11 cellular contexts compared by ENCODE assay signal in the genomic region with DNA sequence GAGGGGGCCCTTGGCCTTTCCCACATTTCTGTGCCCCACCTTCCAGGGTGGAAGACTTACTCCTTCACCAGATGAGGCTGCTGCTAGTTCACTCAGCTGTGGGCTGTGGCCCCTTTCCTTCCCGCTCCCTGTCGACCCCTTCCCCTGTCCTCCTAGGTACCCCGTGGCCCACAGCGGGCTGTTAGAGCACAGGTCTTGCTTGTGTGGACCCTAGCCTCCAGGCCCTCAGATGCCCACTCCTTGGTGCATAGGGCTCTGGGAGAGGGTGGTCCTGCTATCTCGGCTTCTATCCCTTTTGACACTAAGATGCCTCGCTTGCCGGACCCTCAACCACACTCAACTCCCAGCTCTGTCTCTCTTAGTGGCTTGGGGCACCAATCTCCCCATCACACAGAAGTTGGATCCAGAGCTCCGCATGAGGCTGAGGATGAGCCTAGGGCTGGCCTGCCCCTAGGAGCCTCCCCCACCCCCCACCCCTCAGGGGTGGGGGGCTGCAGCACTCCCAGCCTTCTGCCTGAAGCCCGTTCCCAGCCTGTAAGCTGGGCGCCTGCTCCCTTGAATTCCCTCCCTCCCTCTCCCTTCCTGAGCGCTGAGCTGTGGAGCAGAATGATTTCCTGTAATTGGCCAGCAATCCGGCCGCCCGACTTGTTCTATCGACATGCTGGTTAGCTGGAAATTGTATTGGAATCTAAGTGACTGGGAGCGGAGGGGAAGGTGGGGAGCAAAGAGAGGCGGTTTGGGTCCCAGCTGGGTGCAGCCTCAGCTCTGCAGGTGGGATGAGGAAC. TPM values are rescaled to one million over a fixed set of nuclear protein-coding genes. Genes with fewer than 3 reads are reported as not detected.
DNase-seq lines count a peak whose midpoint lies in the region; ATAC-seq and TF ChIP-seq lines count a peak whose summit lies in the region.
"Had no signal": no experiment of that assay in that cellular context is flagged by ENCODE, and none has a peak within 500 bp of the region (broad histone marks: within the 10 kb centered on the region; RNA-seq: fewer than 3 reads in every experiment).

No MANE protein-coding gene starts in this region.

- TF ChIP-seq EP300 in esophagus muscularis mucosa (IDR thresholded peaks at IDR 0.05), result no peak

- H3K27ac Mint-ChIP-seq in natural killer cell, result peak overlapping the region in 1 of 2 donors; percentile 34

- BruUV-seq in IMR-90 (replicated peaks; lab: Mats Ljungman, UMichigan), result no TSS peak

- TF ChIP-seq CTCF in BE2C (IDR thresholded peaks at IDR 0.05; ENCODE audit: low read depth, low read length), result 0 out of 2 replicates have a peak, but pooled peaks have one; percentile 5
- TF ChIP-seq CTCF in IMR-90 (conservative IDR thresholded peaks at IDR 0.05; ENCODE audit: low read depth, low read length), result no peak
- no peak for TF ChIP-seq CTCF in esophagus muscularis mucosa (IDR thresholded peaks at IDR 0.05)
- TF ChIP-seq CTCF in natural killer cell (IDR thresholded peaks at IDR 0.05), result no peak

- no peaks in the 10 kb centered on the region for H4K20me1 ChIP-seq in IMR-90 (ENCODE audit: insufficient read depth, low read length)

- no peak overlapping the region for H3K56ac ChIP-seq in IMR-90 (ENCODE audit: extremely low read depth, insufficient read depth, low read length)

- no peaks in the 10 kb centered on the region for H3K36me3 ChIP-seq in BE2C
- H3K36me3 ChIP-seq in IMR-90 (ENCODE audit: control insufficient read depth, insufficient read depth, low read length), result peaks cover 6% of the 10 kb centered on the region
- peaks cover 0 to 17% (median 9%) of the 10 kb centered on the region in 4 donors for H3K36me3 ChIP-seq in esophagus muscularis mucosa
- H3K36me3 ChIP-seq: HAP-1, lower lobe of right lung had no signal

- ATAC-seq in IMR-90 (ENCODE audit: low read depth) (no peak), natural killer cell (no peak)
- ATAC-seq in activated CD4-positive, CD25-positive, alpha-beta regulatory T cell treated with anti-CD3 and anti-CD28 coated beads, Interleukin-2, amount 50 U/mL, for 24 hours, result no peak

- H3K9me3 ChIP-seq in BE2C (no peaks in the 10 kb centered on the region), IMR-90 (ENCODE audit: control insufficient read depth, insufficient read depth, low read length) (no peaks in the 10 kb centered on the region), esophagus muscularis mucosa (no peaks in the 10 kb centered on the region)
- H3K9me3 ChIP-seq: HAP-1, lower lobe of right lung had no signal

- peak overlapping the region in 1 of 2 experiments; percentile 34; a peak in 1 of 4 replicates for H4K8ac ChIP-seq in IMR-90 (ENCODE audit: low read depth in 2 of 2, low read length in 2 of 2)

- H2AK9ac ChIP-seq in IMR-90 (replicated peaks; ENCODE audit: low read depth, low read length, poor library complexity), result no peak overlapping the region

- H3K27me3 Mint-ChIP-seq in natural killer cell (ENCODE audit: low read depth in 2 of 2), result peaks cover 24 to 33% of the 10 kb centered on the region in 2 donors

- no peaks in the 10 kb centered on the region for H3K9me3 Mint-ChIP-seq in natural killer cell

- H3K23ac ChIP-seq in IMR-90 (ENCODE audit: low read depth, low read length), result no peak overlapping the region; the same call in 1 of the 2 replicates

- no peak overlapping the region for H3K4ac ChIP-seq in IMR-90 (ENCODE audit: low read depth, low read length)

- H3K14ac ChIP-seq in IMR-90 (replicated peaks; ENCODE audit: low read depth, low read length), result no peak overlapping the region

- H2AK5ac ChIP-seq in IMR-90 (ENCODE audit: low read depth, low read length), result peak overlapping the region; percentile 61; the same call in 1 of the 2 replicates

- no peaks in the 10 kb centered on the region for H3K36me3 Mint-ChIP-seq in natural killer cell

- peak overlapping the region; percentile 18; the same call in 1 of the 2 replicates for H2BK120ac ChIP-seq in IMR-90 (ENCODE audit: low read depth, low read length)

- H3K9ac ChIP-seq in IMR-90 (ENCODE audit: low read depth, low read length), result no peak overlapping the region

- 0 out of 2 replicates have a peak overlapping the region, but pooled peaks have one; percentile 21 for H3K4me2 ChIP-seq in IMR-90 (ENCODE audit: low read depth, low read length)

- peak overlapping the region; percentile 44 for H2AFZ ChIP-seq in IMR-90 (replicated peaks; ENCODE audit: low read length, poor library complexity)

- no peaks in the 10 kb centered on the region for H3K9me1 ChIP-seq in IMR-90 (ENCODE audit: insufficient read depth, low read length)

- intact Hi-C loops in IMR-90 (cut with micrococcal nuclease) (no loop called here), esophagus muscularis mucosa (cut with DNase I) (loop anchor here (2.0 to 5.0 kb wide), 3 partner anchors 77 to 246 kb away; no protein-coding TSS in a partner anchor), natural killer cell (cut with micrococcal nuclease) (loop anchor here (1.0 kb wide), 1 partner anchor 100 kb away; no protein-coding TSS in a partner anchor)

- no peak overlapping the region for H2BK5ac ChIP-seq in IMR-90 (ENCODE audit: low read depth, low read length, poor library complexity, severe bottlenecking)

- peak; percentile 60 for DNase-seq in BE2C
- DNase-seq in IMR-90, result peak; percentile 22
- DNase-seq in esophagus muscularis mucosa (ENCODE audit: extremely low spot score), result no peak
- no peak for DNase-seq in natural killer cell
- no peak for DNase-seq in NCI-H226
- no peak for DNase-seq in HuH-7 (ENCODE audit: low spot score)
- DNase-seq in DMS114 treated with DMSO at 0.1 percent for 48 hours (lab: John Stamatoyannopoulos, UW; ENCODE audit: unreplicated experiment), result no peak
- DNase-seq: GF-D8, lower lobe of right lung had no signal

- H3K4me1 ChIP-seq in BE2C (peaks cover 47% of the 10 kb centered on the region), IMR-90 (ENCODE audit: control insufficient read depth, insufficient read depth, low read length) (peaks cover 26% of the 10 kb centered on the region), esophagus muscularis mucosa (peaks cover 35 to 52% (median 49%) of the 10 kb centered on the region in 4 donors)

- POLR2A ChIA-PET in IMR-90 (lab: Charles Lee; ENCODE audit: unreplicated experiment), result no interaction called here

- no peak overlapping the region; the same call in 1 of the 2 replicates for H3K18ac ChIP-seq in IMR-90 (ENCODE audit: low read depth, low read length)

- no peaks in the 10 kb centered on the region for H3K27me3 ChIP-seq in BE2C
- peaks cover 4% of the 10 kb centered on the region; the same call in 1 of the 2 replicates for H3K27me3 ChIP-seq in IMR-90 (ENCODE audit: control insufficient read depth, insufficient read depth, low read length)
- H3K27me3 ChIP-seq in esophagus muscularis mucosa, result no peaks in the 10 kb centered on the region

- H4K5ac ChIP-seq in IMR-90 (ENCODE audit: low read depth, low read length), result peak overlapping the region; percentile 2; the same call in 1 of the 2 replicates

- H3K27ac ChIP-seq in IMR-90 (ENCODE audit: insufficient read depth, low read length) (no peak overlapping the region), esophagus muscularis mucosa (replicated peaks in 1 of 4) (peak overlapping the region; percentile 82 to 89 (median 87))
- H3K27ac ChIP-seq: lower lobe of right lung had no signal

- CTCF ChIA-PET in IMR-90 (lab: Yijun Ruan, JAX), result interaction anchor here (0.6 to 5.4 kb wide), 5 partner anchors 10 to 105 kb away, joined by 3 to 62 read pairs (median 4); a partner anchor contains a TSS

- TF ChIP-seq POLR2A in IMR-90 (IDR thresholded peaks at IDR 0.05; ENCODE audit: low read depth, low read length), result no peak
- no peak for TF ChIP-seq POLR2A in esophagus muscularis mucosa (IDR thresholded peaks at IDR 0.05; ENCODE audit: low read depth)

- peaks cover 12 to 25% of the 10 kb centered on the region in 2 donors for H3K4me1 Mint-ChIP-seq in natural killer cell

- no peaks in the 10 kb centered on the region for H3K79me1 ChIP-seq in IMR-90 (ENCODE audit: low read depth in 1 of 2, low read length in 2 of 2)

- in situ Hi-C loops in IMR-90 (cut with MboI; ENCODE audit: low sequenced_read_pairs), result no loop called here

- no CpG with 5 or more reads among the region's 17 CpGs for WGBS in IMR-90 (ENCODE audit: extremely low coverage in 2 of 2, insufficient read length in 1 of 2), 2 experiments
- 52% methylated on average over 17 of the region's 17 CpGs for WGBS in esophagus muscularis mucosa

- H3K4me3 ChIP-seq in BE2C (ENCODE audit: low read depth, low read length) (peak overlapping the region; percentile 20; the same call in 1 of the 2 replicates), IMR-90 (ENCODE audit: insufficient read depth, low read depth, low read length) (no peak overlapping the region), esophagus muscularis mucosa (no peak overlapping the region)

- no peak for TF ChIP-seq RAD21 in IMR-90 (IDR thresholded peaks at IDR 0.05; ENCODE audit: low read length)

- H2BK15ac ChIP-seq in IMR-90 (ENCODE audit: low read depth, low read length), result no peak overlapping the region

- dilution Hi-C loops in IMR-90 (cut with HindIII; ENCODE audit: low sequenced_read_pairs, unreplicated experiment), result no loop called here

- no peak overlapping the region for H4K91ac ChIP-seq in IMR-90 (ENCODE audit: insufficient read depth, low read depth, low read length)

- H3K4me3 Mint-ChIP-seq in natural killer cell, result peak overlapping the region; percentile 74

- H2BK20ac ChIP-seq in IMR-90 (ENCODE audit: low read depth, low read length), result no peak overlapping the region

RNA-seq across cellular contexts. Expression of a gene that starts 30.9 kb away (rescaled TPM):
- 42.5 TPM for polyA plus RNA-seq in BE2C (2012; ENCODE audit: insufficient read depth, insufficient read length, low read depth)
- total RNA-seq in IMR-90 (2012; rRNA removed) (42.5 and 47.9 TPM in 2 replicates), esophagus muscularis mucosa (10 to 100 TPM; 50.3 to 68.8 (median 57.9) TPM), natural killer cell (10 to 100 TPM; 15.4 to 21.4 (median 21.1) TPM)
- 31.3 and 32.3 TPM in 2 replicates for polyA plus RNA-seq in IMR-90 (2012; rRNA removed)
- polyA plus RNA-seq in IMR-90 (2012; cell fraction: cytosol; rRNA removed), result 24.2 and 46.9 TPM in 2 replicates
- polyA plus RNA-seq in IMR-90 (2012; cell fraction: nucleus; rRNA removed; ENCODE audit: low replicate concordance), result 30.5 and 63.2 TPM in 2 replicates

RNA-seq across cellular contexts. Expression of a gene that starts 40.6 kb away (rescaled TPM):
- 327 TPM for polyA plus RNA-seq in BE2C (2012; ENCODE audit: insufficient read depth, insufficient read length, low read depth)
- total RNA-seq in IMR-90 (2012; rRNA removed), result 57.5 and 60.6 TPM in 2 replicates
- 36.0 and 38.0 TPM in 2 replicates for polyA plus RNA-seq in IMR-90 (2012; rRNA removed)
- polyA plus RNA-seq in IMR-90 (2012; cell fraction: cytosol; rRNA removed), result 21.3 and 29.7 TPM in 2 replicates
- 26.3 and 44.4 TPM in 2 replicates for polyA plus RNA-seq in IMR-90 (2012; cell fraction: nucleus; rRNA removed; ENCODE audit: low replicate concordance)
- total RNA-seq in esophagus muscularis mucosa, result 10 to 100 TPM; 58.5 to 79.3 (median 65.1) TPM
- total RNA-seq in natural killer cell, result 10 to 100 TPM; 56.6 to 94.7 (median 77.6) TPM

RNA-seq across cellular contexts. Expression of a gene that starts 52.4 kb away (rescaled TPM):
- 72.9 TPM for polyA plus RNA-seq in BE2C (2012; ENCODE audit: insufficient read depth, insufficient read length, low read depth)
- total RNA-seq in IMR-90 (2012; rRNA removed) (0.18 and 0.28 TPM in 2 replicates), esophagus muscularis mucosa (10 to 100 TPM in 1 of 4 donors, 1 to 10 TPM in 3; 3.7 to 10.1 (median 6.3) TPM), natural killer cell (not detected)
- 0.84 and 1.5 TPM in 2 replicates for polyA plus RNA-seq in IMR-90 (2012; rRNA removed)
- polyA plus RNA-seq in IMR-90 (2012; cell fraction: cytosol; rRNA removed), result 1.6 and 4.1 TPM in 2 replicates
- polyA plus RNA-seq in IMR-90 (2012; cell fraction: nucleus; rRNA removed; ENCODE audit: low replicate concordance), result 0.71 and 1.2 TPM in 2 replicates
- total RNA-seq: lower lobe of right lung had no signal

Comparison
In these comparisons a context has a peak if more than half of its experiments do, and no peak if none do; other contexts are left out.
1. DNase-seq: peak in BE2C (single experiment) and IMR-90 (single experiment); none in esophagus muscularis mucosa (single experiment), natural killer cell (single experiment), NCI-H226 (single experiment), HuH-7 (single experiment) and DMS114 treated with DMSO at 0.1 percent for 48 hours (single experiment).